18 cellular contexts compared by ENCODE assay signal in the genomic region with DNA sequence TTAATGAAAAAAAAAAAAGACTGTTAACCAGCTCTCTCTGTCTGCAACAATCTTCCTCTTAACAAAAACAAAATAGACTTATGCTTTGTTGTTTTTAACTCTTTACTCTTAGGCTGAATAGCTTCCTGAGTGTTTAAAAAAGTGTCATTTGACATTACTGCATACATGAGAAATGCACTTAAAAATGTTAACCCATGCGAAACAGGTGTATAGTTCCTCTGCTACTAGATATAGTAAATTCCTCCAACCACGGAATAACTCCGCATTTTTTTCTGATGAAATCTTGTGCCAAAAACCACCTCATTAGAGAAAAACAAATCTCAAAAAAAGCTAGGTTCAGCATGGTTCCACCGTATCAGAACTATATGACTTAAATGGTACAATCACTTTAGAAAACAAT.
A peak's percentile ranks its signal among the peaks of the same experiment; 100 is the strongest.
DNase-seq lines count a peak whose midpoint lies in the region; ATAC-seq, FAIRE-seq and TF ChIP-seq lines count a peak whose summit lies in the region.
"Had no signal": no experiment of that assay in that cellular context is flagged by ENCODE, and none has a peak within 500 bp of the region (broad histone marks: within the 10 kb centered on the region; RNA-seq: fewer than 3 reads in every experiment).

No MANE protein-coding gene starts in this region.

- H3K18ac ChIP-seq in mesenchymal stem cell (ENCODE audit: low read depth in 1 of 2, low read length in 2 of 2) (no peak overlapping the region), H9 (ENCODE audit: insufficient read length, low read depth, low read length) (no peak overlapping the region)

- H2BK5ac ChIP-seq in mesenchymal stem cell (ENCODE audit: low read depth, low read length, poor library complexity, severe bottlenecking) = no peak overlapping the region
- no peak overlapping the region for H2BK5ac ChIP-seq in H9 (ENCODE audit: insufficient read length, low read length)

- H3K27ac Mint-ChIP-seq in H9 = no peak overlapping the region
- H3K27ac Mint-ChIP-seq: CD8-positive, alpha-beta T cell had no signal

- H3K23ac ChIP-seq in mesenchymal stem cell (ENCODE audit: low read length in 2 of 2) (no peak overlapping the region), H9 (ENCODE audit: insufficient read length, low read depth, low read length) (no peak overlapping the region)

- in situ Hi-C loops in ACHN (cut with HindIII; ENCODE audit: low pct_ligation_motif_present, low pct_unique_long_range_greater_than_20kb, low sequenced_read_pairs) = no loop called here

- ATAC-seq in HG03520 (IDR thresholded peaks at IDR 0.05; ENCODE audit: unreplicated experiment) = no peak
- ATAC-seq: A549; CD8-positive, alpha-beta T cell had no signal

- H3K79me1 ChIP-seq in mesenchymal stem cell (replicated peaks; ENCODE audit: low read length, poor library complexity, severe bottlenecking) (no peaks in the 10 kb centered on the region), H9 (ENCODE audit: insufficient read depth, low read depth, low read length, poor library complexity, severe bottlenecking) (no peaks in the 10 kb centered on the region)

- H2AFZ ChIP-seq in mesenchymal stem cell (ENCODE audit: low read depth, low read length) (no peak overlapping the region), H9 (ENCODE audit: low read length) (no peak overlapping the region)

- DNase-seq in ACHN (peak; percentile 2), RCC 7860 (ENCODE audit: low spot score) (peak; percentile 58), glomerular visceral epithelial cell (ENCODE audit: extremely low spot score) (peak; percentile 83), mesenchymal stem cell (no peak), D341Med (ENCODE audit: low spot score) (no peak), H9 (no peak)
- DNase-seq: 8988T; C1 segment of cervical spinal cord; Caco-2; CD8-positive, alpha-beta T cell; DMS79 treated with DMSO at 0.1 percent for 48 hours; GF-D8; GOT3; HCEC 1CT had no signal

- H3K36me3 Mint-ChIP-seq in H9 (ENCODE audit: insufficient read depth in 1 of 3, low read depth in 3 of 3) = no peaks in the 10 kb centered on the region
- H3K36me3 Mint-ChIP-seq: CD8-positive, alpha-beta T cell had no signal

- H3K27ac ChIP-seq in mesenchymal stem cell (ENCODE audit: low read length, poor library complexity, severe bottlenecking) (peak overlapping the region; percentile 79), H9 (ENCODE audit: insufficient read length, low read depth, low read length) (no peak overlapping the region)
- H3K27ac ChIP-seq: A549 had no signal

- 83% methylated on average over 3 of the region's 4 CpGs for WGBS in mesenchymal stem cell
- no CpG with 5 or more reads among the region's 4 CpGs for WGBS in H9 (ENCODE audit: extremely low coverage, insufficient read length, low lambda C conversion rate)

- no peak overlapping the region for H4K5ac ChIP-seq in H9 (ENCODE audit: insufficient read length, low read depth, low read length)

- no peak for TF ChIP-seq CTCF in H9 (conservative IDR thresholded peaks at IDR 0.05)

- no peaks in the 10 kb centered on the region for H3K4me1 Mint-ChIP-seq in H9

- no peaks in the 10 kb centered on the region for H3K36me3 ChIP-seq in mesenchymal stem cell (ENCODE audit: control insufficient read depth in 1 of 2, insufficient read depth in 2 of 2, low read depth in 1 of 2, low read length in 2 of 2)

- FAIRE-seq in RCC 7860 (lab: Jason Lieb, UNC) = peak; percentile 84
- FAIRE-seq: A549, GM12891, H54 had no signal

- H2BK120ac ChIP-seq in mesenchymal stem cell (ENCODE audit: low read depth, low read length) = no peak overlapping the region
- H2BK120ac ChIP-seq in H9 (ENCODE audit: low read depth, low read length, poor library complexity, severe bottlenecking) = no peak overlapping the region

- no peaks in the 10 kb centered on the region for H4K20me1 ChIP-seq in H9 (ENCODE audit: control insufficient read depth, insufficient read depth, insufficient read length)

- H4K91ac ChIP-seq in mesenchymal stem cell (ENCODE audit: low read length) (no peak overlapping the region), H9 (ENCODE audit: insufficient read length, low read depth, low read length) (no peak overlapping the region)

- H3K14ac ChIP-seq in mesenchymal stem cell (ENCODE audit: low read length in 2 of 2) (no peak overlapping the region), H9 (ENCODE audit: insufficient read depth, low read length) (no peak overlapping the region)

- no peak overlapping the region for H2BK20ac ChIP-seq in H9 (ENCODE audit: low read depth, low read length, poor library complexity, severe bottlenecking)

- H3K4me1 ChIP-seq in mesenchymal stem cell (ENCODE audit: control insufficient read depth, insufficient read depth, low read depth, low read length) (no peaks in the 10 kb centered on the region), H9 (ENCODE audit: insufficient read depth, low read length) (no peaks in the 10 kb centered on the region)

- no peak overlapping the region for H2BK12ac ChIP-seq in mesenchymal stem cell (ENCODE audit: low read length in 2 of 2)
- H2BK12ac ChIP-seq in H9 (ENCODE audit: insufficient read length, low read depth, low read length) = no peak overlapping the region

- H3K79me2 ChIP-seq in H9 (ENCODE audit: insufficient read depth, low read length) = no peaks in the 10 kb centered on the region

- H3K4ac ChIP-seq in mesenchymal stem cell (ENCODE audit: low read depth in 1 of 2, low read length in 2 of 2) (no peak overlapping the region), H9 (ENCODE audit: low read depth, low read length) (no peak overlapping the region)

- no peak overlapping the region for H3T11ph ChIP-seq in H9 (ENCODE audit: low read length)

- H3K9ac ChIP-seq in mesenchymal stem cell (ENCODE audit: low read length) (no peak overlapping the region), H9 (ENCODE audit: extremely low read depth, insufficient read length, low read length) (no peak overlapping the region)

- H3K27me3 ChIP-seq in mesenchymal stem cell (ENCODE audit: control insufficient read depth in 1 of 2, insufficient read depth in 1 of 2, low read length in 2 of 2) = no peaks in the 10 kb centered on the region
- H3K27me3 ChIP-seq in H9 (ENCODE audit: insufficient read depth, low read length) = no peaks in the 10 kb centered on the region

- H4K8ac ChIP-seq in mesenchymal stem cell (ENCODE audit: low read length) (no peak overlapping the region), H9 (replicated peaks; ENCODE audit: insufficient read length, low read depth, low read length) (no peak overlapping the region)

- H2BK15ac ChIP-seq in mesenchymal stem cell (ENCODE audit: low read depth, poor library complexity, severe bottlenecking) (no peak overlapping the region), H9 (ENCODE audit: low read depth, low read length) (no peak overlapping the region)

- H3K27me3 Mint-ChIP-seq in H9 (ENCODE audit: low read depth) = no peaks in the 10 kb centered on the region; the same call in 1 of the 2 replicates

- H3K4me3 Mint-ChIP-seq in H9 = no peak overlapping the region
- H3K4me3 Mint-ChIP-seq: CD8-positive, alpha-beta T cell had no signal

- H3K56ac ChIP-seq in H9 (ENCODE audit: insufficient read length, low read depth, low read length) = no peak overlapping the region

- H3K9me3 ChIP-seq in mesenchymal stem cell (ENCODE audit: control insufficient read depth, low read length) = no peaks in the 10 kb centered on the region
- H3K9me3 ChIP-seq in H9 (ENCODE audit: control insufficient read depth, low read depth, low read length) = no peaks in the 10 kb centered on the region
- H3K9me3 ChIP-seq: A549, Caco-2 had no signal

- no peaks in the 10 kb centered on the region for H3K23me2 ChIP-seq in H9 (ENCODE audit: insufficient read length, low read depth, low read length, poor library complexity, severe bottlenecking)

- no peaks in the 10 kb centered on the region for H3K9me3 Mint-ChIP-seq in H9

- H2AK5ac ChIP-seq in mesenchymal stem cell (ENCODE audit: low read length, severe bottlenecking) (no peak overlapping the region), H9 (ENCODE audit: insufficient read length, low read length) (no peak overlapping the region)

- no peak overlapping the region for H3K4me2 ChIP-seq in mesenchymal stem cell (ENCODE audit: low read length, poor library complexity, severe bottlenecking)
- no peak overlapping the region for H3K4me2 ChIP-seq in H9 (ENCODE audit: insufficient read depth, insufficient read length, low read length)
- H3K4me2 ChIP-seq: A549 had no signal

- no peak overlapping the region for H3K4me3 ChIP-seq in mesenchymal stem cell (ENCODE audit: insufficient read depth in 1 of 2, low read depth in 1 of 2, low read length in 2 of 2)
- H3K4me3 ChIP-seq: A549 had no signal

Comparison
In these comparisons a context has a peak if more than half of its experiments do, and no peak if none do; other contexts are left out.
1. DNase-seq: peak in ACHN (single experiment), RCC 7860 (single experiment) and glomerular visceral epithelial cell (single experiment); none in mesenchymal stem cell (single experiment), D341Med (single experiment) and H9 (single experiment).